In genomic region chr22:49879871-49880270, GRCh38 we compare ENCODE assay signal across 20 cellular contexts. TPM values are rescaled to one million over a fixed set of nuclear protein-coding genes. Genes with fewer than 3 reads are reported as not detected.
DNase-seq lines count a peak whose midpoint lies in the region; TF ChIP-seq lines count a peak whose summit lies in the region.
"Had no signal": no experiment of that assay in that cellular context is flagged by ENCODE, and none has a peak within 500 bp of the region (broad histone marks: within the 10 kb centered on the region; RNA-seq: fewer than 3 reads in every experiment).

No MANE protein-coding gene starts in this region.

- no peaks in the 10 kb centered on the region for H3K23me2 ChIP-seq in H9 (ENCODE audit: insufficient read length, low read depth, low read length, poor library complexity, severe bottlenecking)

- H3K27me3 ChIP-seq in H9 (ENCODE audit: insufficient read depth, low read length): no peaks in the 10 kb centered on the region
- H3K27me3 ChIP-seq: cardiac muscle cell, heart right ventricle, spleen had no signal

- peak overlapping the region; percentile 46 for H3K18ac ChIP-seq in H9 (ENCODE audit: insufficient read length, low read depth, low read length)

- no CpG with 5 or more reads among the region's 9 CpGs for WGBS in H9 (ENCODE audit: extremely low coverage, insufficient read length, low lambda C conversion rate)

- H3K14ac ChIP-seq in H9 (ENCODE audit: insufficient read depth, low read length): no peak overlapping the region

- H3T11ph ChIP-seq in H9 (ENCODE audit: low read length): no peak overlapping the region

- H4K8ac ChIP-seq in H9 (replicated peaks; ENCODE audit: insufficient read length, low read depth, low read length): no peak overlapping the region

- peak overlapping the region; percentile 81 for H3K27ac Mint-ChIP-seq in activated CD4-positive, alpha-beta T cell treated with anti-CD3 and anti-CD28 coated beads, Interleukin-2, amount 10 ng/mL, durations not matched to agents 24 days and 14 days
- peak overlapping the region; percentile 78 to 86 (median 83); a peak in 5 of 7 replicates for H3K27ac Mint-ChIP-seq in H9
- peak overlapping the region; percentile 81 for H3K27ac Mint-ChIP-seq in activated T-helper 2 cell treated with anti-CD3 and anti-CD28 coated beads, Interferon-gamma antibody, Interleukin-2, Interleukin-4, amounts not matched to agents 10 μg/mL and 5 μg/mL and 100 μg/mL, durations not matched to agents 14 hours and 24 hours and 36 hours
- H3K27ac Mint-ChIP-seq in osteocyte (ENCODE audit: unreplicated experiment): peak overlapping the region; percentile 56
- H3K27ac Mint-ChIP-seq: activated naive CD8-positive, alpha-beta T cell treated with anti-CD3 and anti-CD28 coated beads, Interleukin-2, amount 50 U/mL, for 24 hours; HFFc6; type B pancreatic cell had no signal

- no peak overlapping the region for H2BK120ac ChIP-seq in H9 (ENCODE audit: low read depth, low read length, poor library complexity, severe bottlenecking)

- H3K4me1 Mint-ChIP-seq in activated CD4-positive, alpha-beta T cell treated with anti-CD3 and anti-CD28 coated beads, Interleukin-2, amount 10 ng/mL, durations not matched to agents 24 days and 14 days: peaks cover 21% of the 10 kb centered on the region
- H3K4me1 Mint-ChIP-seq in H9 (peaks cover 8 to 9% of the 10 kb centered on the region in 2 experiments), osteocyte (ENCODE audit: unreplicated experiment) (peaks cover 4% of the 10 kb centered on the region)
- peaks cover 40% of the 10 kb centered on the region for H3K4me1 Mint-ChIP-seq in activated T-helper 2 cell treated with anti-CD3 and anti-CD28 coated beads, Interferon-gamma antibody, Interleukin-2, Interleukin-4, amounts not matched to agents 10 μg/mL and 5 μg/mL and 100 μg/mL, durations not matched to agents 14 hours and 24 hours and 36 hours (ENCODE audit: low read depth)

- H3K79me1 ChIP-seq in H9 (ENCODE audit: insufficient read depth, low read depth, low read length, poor library complexity, severe bottlenecking): peaks cover 4% of the 10 kb centered on the region

- H3K36me3 Mint-ChIP-seq in activated CD4-positive, alpha-beta T cell treated with anti-CD3 and anti-CD28 coated beads, Interleukin-2, amount 10 ng/mL, durations not matched to agents 24 days and 14 days (ENCODE audit: low read depth): peaks cover 48% of the 10 kb centered on the region
- peaks cover 44 to 68% (median 51%) of the 10 kb centered on the region in 3 experiments for H3K36me3 Mint-ChIP-seq in H9 (ENCODE audit: insufficient read depth in 1 of 3, low read depth in 3 of 3)
- peaks cover 66% of the 10 kb centered on the region for H3K36me3 Mint-ChIP-seq in activated T-helper 2 cell treated with anti-CD3 and anti-CD28 coated beads, Interferon-gamma antibody, Interleukin-2, Interleukin-4, amounts not matched to agents 10 μg/mL and 5 μg/mL and 100 μg/mL, durations not matched to agents 14 hours and 24 hours and 36 hours (ENCODE audit: low read depth)
- peaks cover 36% of the 10 kb centered on the region for H3K36me3 Mint-ChIP-seq in osteocyte (ENCODE audit: unreplicated experiment)

- no peaks in the 10 kb centered on the region for H3K27me3 Mint-ChIP-seq in activated CD4-positive, alpha-beta T cell treated with anti-CD3 and anti-CD28 coated beads, Interleukin-2, amount 10 ng/mL, durations not matched to agents 24 days and 14 days
- H3K27me3 Mint-ChIP-seq in H9 (ENCODE audit: low read depth): no peaks in the 10 kb centered on the region
- H3K27me3 Mint-ChIP-seq in activated T-helper 2 cell treated with anti-CD3 and anti-CD28 coated beads, Interferon-gamma antibody, Interleukin-2, Interleukin-4, amounts not matched to agents 10 μg/mL and 5 μg/mL and 100 μg/mL, durations not matched to agents 14 hours and 24 hours and 36 hours (ENCODE audit: low read depth): no peaks in the 10 kb centered on the region
- H3K27me3 Mint-ChIP-seq in osteocyte (ENCODE audit: unreplicated experiment): no peaks in the 10 kb centered on the region
- H3K27me3 Mint-ChIP-seq: activated naive CD8-positive, alpha-beta T cell treated with anti-CD3 and anti-CD28 coated beads, Interleukin-2, amount 50 U/mL, for 24 hours; type B pancreatic cell had no signal

- no peak for TF ChIP-seq CTCF in H9 (conservative IDR thresholded peaks at IDR 0.05)
- TF ChIP-seq CTCF in osteocyte (IDR thresholded peaks at IDR 0.05): no peak

- no peaks in the 10 kb centered on the region; the same call in 1 of the 2 replicates for H3K4me1 ChIP-seq in H9 (ENCODE audit: insufficient read depth, low read length)
- H3K4me1 ChIP-seq: A549 had no signal

- no peak overlapping the region for H2BK15ac ChIP-seq in H9 (ENCODE audit: low read depth, low read length)

- peaks cover 2% of the 10 kb centered on the region for H4K20me1 ChIP-seq in H9 (ENCODE audit: control insufficient read depth, insufficient read depth, insufficient read length)

- no peak overlapping the region for H2BK20ac ChIP-seq in H9 (ENCODE audit: low read depth, low read length, poor library complexity, severe bottlenecking)

- no peaks in the 10 kb centered on the region for H3K9me3 Mint-ChIP-seq in activated CD4-positive, alpha-beta T cell treated with anti-CD3 and anti-CD28 coated beads, Interleukin-2, amount 10 ng/mL, durations not matched to agents 24 days and 14 days
- H3K9me3 Mint-ChIP-seq in H9: peaks cover 18 to 27% of the 10 kb centered on the region in 2 experiments
- peaks cover 10% of the 10 kb centered on the region for H3K9me3 Mint-ChIP-seq in activated T-helper 2 cell treated with anti-CD3 and anti-CD28 coated beads, Interferon-gamma antibody, Interleukin-2, Interleukin-4, amounts not matched to agents 10 μg/mL and 5 μg/mL and 100 μg/mL, durations not matched to agents 14 hours and 24 hours and 36 hours
- H3K9me3 Mint-ChIP-seq in osteocyte (ENCODE audit: unreplicated experiment): peaks cover 5% of the 10 kb centered on the region
- H3K9me3 Mint-ChIP-seq: activated naive CD8-positive, alpha-beta T cell treated with anti-CD3 and anti-CD28 coated beads, Interleukin-2, amount 50 U/mL, for 24 hours had no signal

- no peak overlapping the region for H3K23ac ChIP-seq in H9 (ENCODE audit: insufficient read length, low read depth, low read length)

- H3K4me3 Mint-ChIP-seq in activated CD4-positive, alpha-beta T cell treated with anti-CD3 and anti-CD28 coated beads, Interleukin-2, amount 10 ng/mL, durations not matched to agents 24 days and 14 days: peak overlapping the region; percentile 79
- H3K4me3 Mint-ChIP-seq in H9 (no peak overlapping the region), osteocyte (ENCODE audit: unreplicated experiment) (no peak overlapping the region)
- peak overlapping the region; percentile 62 for H3K4me3 Mint-ChIP-seq in activated T-helper 2 cell treated with anti-CD3 and anti-CD28 coated beads, Interferon-gamma antibody, Interleukin-2, Interleukin-4, amounts not matched to agents 10 μg/mL and 5 μg/mL and 100 μg/mL, durations not matched to agents 14 hours and 24 hours and 36 hours (ENCODE audit: low read depth)
- H3K4me3 Mint-ChIP-seq: activated naive CD8-positive, alpha-beta T cell treated with anti-CD3 and anti-CD28 coated beads, Interleukin-2, amount 50 U/mL, for 24 hours; HFFc6; neural crest cell had no signal

- no peak overlapping the region for H2BK12ac ChIP-seq in H9 (ENCODE audit: insufficient read length, low read depth, low read length)

- peak overlapping the region; percentile 84 for H2AK5ac ChIP-seq in H9 (ENCODE audit: insufficient read length, low read length)

- no peak overlapping the region for H4K91ac ChIP-seq in H9 (ENCODE audit: insufficient read length, low read depth, low read length)

- no peak overlapping the region for H3K4me2 ChIP-seq in H9 (ENCODE audit: insufficient read depth, insufficient read length, low read length)
- H3K4me2 ChIP-seq: A549 had no signal

- H3K9ac ChIP-seq in H9 (ENCODE audit: extremely low read depth, insufficient read length, low read length): no peak overlapping the region

- H3K4ac ChIP-seq in H9 (ENCODE audit: low read depth, low read length): no peak overlapping the region

- intact Hi-C loops in activated CD4-positive, alpha-beta T cell treated with anti-CD3 and anti-CD28 coated beads, Interleukin-2, amount 10 ng/mL, durations not matched to agents 24 days and 14 days (cut with micrococcal nuclease): no loop called here
- intact Hi-C loops in activated T-helper 2 cell treated with anti-CD3 and anti-CD28 coated beads, Interferon-gamma antibody, Interleukin-2, Interleukin-4, amounts not matched to agents 10 μg/mL and 5 μg/mL and 100 μg/mL, durations not matched to agents 14 hours and 24 hours and 36 hours (cut with micrococcal nuclease): loop anchor here (10.0 kb wide), 1 partner anchor 75 kb away; no protein-coding TSS in a partner anchor

- no peak overlapping the region for H3K56ac ChIP-seq in H9 (ENCODE audit: insufficient read length, low read depth, low read length)

- no peak overlapping the region for H4K5ac ChIP-seq in H9 (ENCODE audit: insufficient read length, low read depth, low read length)

- H3K79me2 ChIP-seq in H9 (ENCODE audit: insufficient read depth, low read length): peaks cover 2% of the 10 kb centered on the region; the same call in 1 of the 2 replicates

- no peak for DNase-seq in activated CD4-positive, alpha-beta T cell treated with anti-CD3 and anti-CD28 coated beads, Interleukin-2, amount 10 ng/mL, durations not matched to agents 24 days and 14 days
- DNase-seq in activated CD4-positive, alpha-beta T cell treated with anti-CD3 and anti-CD28 coated beads for 1 hour: no peak
- no peak for DNase-seq in H9
- no peak for DNase-seq in activated T-helper 2 cell treated with anti-CD3 and anti-CD28 coated beads, Interferon-gamma antibody, Interleukin-2, Interleukin-4, amounts not matched to agents 10 μg/mL and 5 μg/mL and 100 μg/mL, durations not matched to agents 14 hours and 24 hours and 36 hours (ENCODE audit: low spot score)
- no peak for DNase-seq in osteocyte (ENCODE audit: extremely low spot score, unreplicated experiment)
- DNase-seq in hepatic stellate cell (ENCODE audit: low spot score): no peak
- DNase-seq in ureter (ENCODE audit: low spot score): no peak
- DNase-seq in effector CD4-positive, alpha-beta T cell: no peak
- DNase-seq: activated naive CD8-positive, alpha-beta T cell treated with anti-CD3 and anti-CD28 coated beads, Interleukin-2, amount 50 U/mL, for 24 hours; effector CD8-positive, alpha-beta T cell; heart right ventricle; HFFc6; mesenchymal stem cell; NCI-H1436; WERI-Rb-1 had no signal

- no peak overlapping the region for H2AFZ ChIP-seq in H9 (ENCODE audit: low read length)

- no peak overlapping the region for H3K27ac ChIP-seq in H9 (ENCODE audit: insufficient read length, low read depth, low read length)
- H3K27ac ChIP-seq: A549, cardiac muscle cell, heart right ventricle, WERI-Rb-1 had no signal

- peak overlapping the region; percentile 24 for H2BK5ac ChIP-seq in H9 (ENCODE audit: insufficient read length, low read length)

- no peaks in the 10 kb centered on the region for H3K9me3 ChIP-seq in H9 (ENCODE audit: control insufficient read depth, low read depth, low read length)
- H3K9me3 ChIP-seq: A549, spleen had no signal

RNA-seq across cellular contexts. Expression of gene ZBED4, which starts 26.2 kb away (rescaled TPM):
- total RNA-seq in activated CD4-positive, alpha-beta T cell treated with anti-CD3 and anti-CD28 coated beads, Interleukin-2, amount 10 ng/mL, durations not matched to agents 24 days and 14 days: 18.2 and 19.8 TPM in 2 replicates
- 22.7 and 23.0 TPM in 2 replicates for total RNA-seq in H9 (2021)
- 25.2 and 25.6 TPM in 2 replicates for total RNA-seq in activated T-helper 2 cell treated with anti-CD3 and anti-CD28 coated beads, Interferon-gamma antibody, Interleukin-2, Interleukin-4, amounts not matched to agents 10 μg/mL and 5 μg/mL and 100 μg/mL, durations not matched to agents 14 hours and 24 hours and 36 hours
- total RNA-seq in osteocyte: 17.2 and 17.3 TPM in 2 replicates
- 13.6 TPM for total RNA-seq in ureter

RNA-seq across cellular contexts. Expression of gene ALG12, which starts 38.4 kb away (rescaled TPM):
- 13.8 and 17.9 TPM in 2 replicates for total RNA-seq in activated CD4-positive, alpha-beta T cell treated with anti-CD3 and anti-CD28 coated beads, Interleukin-2, amount 10 ng/mL, durations not matched to agents 24 days and 14 days
- total RNA-seq in H9 (2021) (19.2 and 20.6 TPM in 2 replicates), osteocyte (27.1 and 27.9 TPM in 2 replicates), ureter (20.5 TPM)
- 15.5 and 16.5 TPM in 2 replicates for total RNA-seq in activated T-helper 2 cell treated with anti-CD3 and anti-CD28 coated beads, Interferon-gamma antibody, Interleukin-2, Interleukin-4, amounts not matched to agents 10 μg/mL and 5 μg/mL and 100 μg/mL, durations not matched to agents 14 hours and 24 hours and 36 hours

RNA-seq across cellular contexts. Expression of gene CRELD2, which starts 38.6 kb away (rescaled TPM):
- total RNA-seq in activated CD4-positive, alpha-beta T cell treated with anti-CD3 and anti-CD28 coated beads, Interleukin-2, amount 10 ng/mL, durations not matched to agents 24 days and 14 days: 46.8 and 47.4 TPM in 2 replicates
- total RNA-seq in H9 (2021) (34.7 and 37.9 TPM in 2 replicates), osteocyte (54.9 and 55.5 TPM in 2 replicates), ureter (42.8 TPM)
- total RNA-seq in activated T-helper 2 cell treated with anti-CD3 and anti-CD28 coated beads, Interferon-gamma antibody, Interleukin-2, Interleukin-4, amounts not matched to agents 10 μg/mL and 5 μg/mL and 100 μg/mL, durations not matched to agents 14 hours and 24 hours and 36 hours: 49.9 and 52.9 TPM in 2 replicates

RNA-seq across cellular contexts. Expression of gene BRD1, which starts 52.2 kb away (rescaled TPM):
- 36.2 and 43.2 TPM in 2 replicates for total RNA-seq in activated CD4-positive, alpha-beta T cell treated with anti-CD3 and anti-CD28 coated beads, Interleukin-2, amount 10 ng/mL, durations not matched to agents 24 days and 14 days
- total RNA-seq in H9 (2021) (51.3 and 53.3 TPM in 2 replicates), osteocyte (34.3 and 40.6 TPM in 2 replicates), ureter (41.5 TPM)
- total RNA-seq in activated T-helper 2 cell treated with anti-CD3 and anti-CD28 coated beads, Interferon-gamma antibody, Interleukin-2, Interleukin-4, amounts not matched to agents 10 μg/mL and 5 μg/mL and 100 μg/mL, durations not matched to agents 14 hours and 24 hours and 36 hours: 41.3 and 46.2 TPM in 2 replicates

Comparison
In these comparisons a context has a peak if more than half of its experiments do, and no peak if none do; other contexts are left out.
1. H3K4me3 Mint-ChIP-seq: peak in activated CD4-positive, alpha-beta T cell treated with anti-CD3 and anti-CD28 coated beads, Interleukin-2, amount 10 ng/mL, durations not matched to agents 24 days and 14 days (single experiment) and activated T-helper 2 cell treated with anti-CD3 and anti-CD28 coated beads, Interferon-gamma antibody, Interleukin-2, Interleukin-4, amounts not matched to agents 10 μg/mL and 5 μg/mL and 100 μg/mL, durations not matched to agents 14 hours and 24 hours and 36 hours (single experiment); none in H9 (0 of 2) and osteocyte (single experiment).
2. Peak in every context shown above with its lines, with median percentiles within 50 percentile points of each other: H3K27ac Mint-ChIP-seq.